15 cellular contexts compared by ENCODE assay signal in the genomic region with DNA sequence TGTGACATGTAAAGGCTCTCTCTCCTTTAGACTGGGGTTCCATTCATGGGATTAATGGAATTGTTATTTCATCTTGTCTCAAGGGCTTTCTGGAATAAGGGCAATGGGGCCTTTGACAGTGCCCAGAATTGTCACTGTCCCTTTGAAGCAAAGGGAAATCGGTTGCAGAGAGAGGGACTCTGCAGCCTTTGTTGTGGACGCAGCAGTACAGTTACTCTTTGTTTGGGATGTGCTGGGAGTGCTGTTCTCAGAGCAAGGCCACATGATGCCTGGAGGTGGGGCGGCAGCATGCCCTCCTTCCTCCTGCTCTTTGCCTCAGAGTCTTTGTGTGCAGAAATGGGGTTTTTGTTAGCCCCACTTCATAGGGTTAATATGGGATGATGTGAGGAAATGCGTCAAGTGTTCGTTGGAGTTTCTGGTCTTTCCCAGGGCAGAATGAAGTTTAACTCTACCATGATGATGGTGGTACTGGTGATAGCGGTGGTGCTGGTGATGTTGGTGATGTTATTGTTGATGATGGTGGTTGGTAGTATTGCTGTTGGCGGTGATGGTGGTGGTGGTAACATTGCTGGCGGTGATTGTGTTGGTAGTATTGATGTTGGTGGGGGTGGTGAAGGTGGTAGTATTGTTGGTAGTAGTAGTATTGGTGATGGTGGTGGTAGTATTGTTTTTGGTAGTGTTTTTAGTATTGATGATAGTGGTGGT. TPM values are rescaled to one million over a fixed set of nuclear protein-coding genes. Genes with fewer than 3 reads are reported as not detected.
DNase-seq lines count a peak whose midpoint lies in the region; FAIRE-seq and TF ChIP-seq lines count a peak whose summit lies in the region.
"Had no signal": no experiment of that assay in that cellular context is flagged by ENCODE, and none has a peak within 500 bp of the region (broad histone marks: within the 10 kb centered on the region; RNA-seq: fewer than 3 reads in every experiment).

No MANE protein-coding gene starts in this region.

- no peaks in the 10 kb centered on the region for H3K36me3 ChIP-seq in testis (ENCODE audit: low read depth, missing control alignments)

- H3K27ac ChIP-seq in cingulate gyrus (ENCODE audit: low read depth, low read length) (peak overlapping the region; percentile 94), testis (no peak overlapping the region)
- H3K27ac ChIP-seq: RWPE1 had no signal

- no peaks in the 10 kb centered on the region for H3K27me3 ChIP-seq in testis

- TF ChIP-seq POLR2A in testis (IDR thresholded peaks at IDR 0.05), result no peak

- H3K4me3 ChIP-seq in testis, result no peak overlapping the region
- H3K4me3 ChIP-seq: K562 had no signal

- TF ChIP-seq CTCF in testis (IDR thresholded peaks at IDR 0.05), result no peak

- intact Hi-C loops in testis (cut with DNase I; ENCODE audit: low total_unique reads), result no loop called here

- FAIRE-seq in HTR-8/SVneo (lab: Jason Lieb, UNC), result no peak
- FAIRE-seq: D721Med, K562 had no signal

- WGBS in testis, 2 donors, result 74 to 86% methylated on average over 8 of the region's 8 CpGs

- DNase-seq in inferior parietal cortex (ENCODE audit: extremely low spot score) (peak; percentile 82), pons (ENCODE audit: low spot score) (peak; percentile 99), testis (peak; percentile 56), NCI-H82 (lab: John Stamatoyannopoulos, UW) (no peak), ureter (ENCODE audit: low spot score) (no peak), HTR-8/SVneo (ENCODE audit: insufficient read length, low spot score) (no peak)
- DNase-seq: C1 segment of cervical spinal cord; CD8-positive, alpha-beta memory T cell; NCI-H1105; NCI-H1694 treated with DMSO at 0.1 percent for 48 hours; NCI-H510A treated with DMSO at 0.1 percent for 48 hours had no signal

- H3K9me3 ChIP-seq in testis, result no peaks in the 10 kb centered on the region

- H3K4me1 ChIP-seq in testis, result no peaks in the 10 kb centered on the region

RNA-seq across cellular contexts. Expression of gene DOCK1, which starts 45.3 kb away (rescaled TPM):
- total RNA-seq in testis, result 10 to 100 TPM; 32.0 to 46.2 TPM
- 19.0 TPM for polyA plus RNA-seq in testis (ENCODE audit: insufficient read depth, low read depth, low replicate concordance)
- total RNA-seq in ureter, result 97.7 TPM
- polyA plus RNA-seq: CD8-positive, alpha-beta memory T cell; K562 had no signal

Comparison
In these comparisons a context has a peak if more than half of its experiments do, and no peak if none do; other contexts are left out.
1. DNase-seq: peak in inferior parietal cortex (single experiment), pons (single experiment) and testis (single experiment); none in NCI-H82 (single experiment), ureter (single experiment) and HTR-8/SVneo (single experiment).